Comparison of ENCODE assay signal across 7 cellular contexts in the genomic region with DNA sequence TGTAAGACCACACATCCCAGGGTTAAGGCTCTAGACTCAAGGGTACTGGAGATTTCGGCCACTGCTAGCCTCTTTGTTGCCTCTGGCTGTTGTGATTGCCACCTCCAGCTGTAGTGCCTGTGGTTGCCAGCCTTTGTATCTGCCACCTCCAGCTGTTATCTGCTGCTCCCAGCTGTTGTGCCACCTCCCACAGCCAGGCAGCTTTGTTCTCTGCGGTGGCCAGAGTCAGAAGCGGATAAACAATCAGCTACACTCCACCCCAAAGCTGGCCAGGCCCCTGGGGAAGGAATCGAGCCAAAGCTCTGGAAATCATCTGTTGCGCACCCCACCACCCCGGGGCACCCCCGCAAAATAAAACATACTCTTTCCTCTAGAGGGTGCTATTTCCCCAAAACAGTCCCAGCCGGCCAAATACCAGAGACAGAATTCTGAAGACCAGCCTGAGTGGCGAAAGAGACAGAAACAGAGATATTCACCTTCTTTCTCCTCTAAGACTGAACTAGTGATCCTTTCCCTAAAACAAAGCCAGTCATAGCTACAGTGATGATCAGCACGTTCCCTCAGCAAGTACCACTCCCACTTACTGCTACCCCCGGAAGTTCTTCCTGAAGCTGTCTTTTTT. TPM values are rescaled to one million over a fixed set of nuclear protein-coding genes. Genes with fewer than 3 reads are reported as not detected.
DNase-seq lines count a peak whose midpoint lies in the region; ATAC-seq, FAIRE-seq and TF ChIP-seq lines count a peak whose summit lies in the region.

No MANE protein-coding gene starts in this region.

- peak overlapping the region; percentile 73 for H3K4me3 Mint-ChIP-seq in activated CD4-positive, alpha-beta T cell treated with anti-CD3 and anti-CD28 coated beads, Interleukin-2, amount 10 ng/mL, durations not matched to agents 24 days and 14 days

- no peak overlapping the region for H2AK5ac ChIP-seq in H1 (ENCODE audit: low read depth, low read length)
- H2AK5ac ChIP-seq in mesenchymal stem cell (ENCODE audit: low read length, severe bottlenecking): no peak overlapping the region

- peaks cover 13% of the 10 kb centered on the region for H3K4me1 Mint-ChIP-seq in activated CD4-positive, alpha-beta T cell treated with anti-CD3 and anti-CD28 coated beads, Interleukin-2, amount 10 ng/mL, durations not matched to agents 24 days and 14 days

- CTCF ChIA-PET in H1 (lab: Charles Lee; ENCODE audit: partially characterized antibody): interaction anchor here (0.6 to 46.4 kb wide), 31 partner anchors 10 to 558 kb away, joined by 3 to 1874 read pairs (median 4); partner anchors contain the start of genes CFAP45, IGSF8, KCNJ10 and KCNJ9

- H4K91ac ChIP-seq in H1 (replicated peaks; ENCODE audit: insufficient read length, low read length) (no peak overlapping the region), mesenchymal stem cell (ENCODE audit: low read length) (no peak overlapping the region)

- FAIRE-seq in H1 (lab: Jason Lieb, UNC): peak; percentile 48

- H3K18ac ChIP-seq in H1 (ENCODE audit: extremely low read depth, low read length): no peak overlapping the region
- H3K18ac ChIP-seq in mesenchymal stem cell (ENCODE audit: low read depth in 1 of 2, low read length in 2 of 2): no peak overlapping the region

- ATAC-seq in GM21576 (IDR thresholded peaks at IDR 0.05; ENCODE audit: unreplicated experiment): peak; percentile 69

- H3K4ac ChIP-seq in H1 (replicated peaks; ENCODE audit: insufficient read length, low read depth, low read length) (no peak overlapping the region), mesenchymal stem cell (ENCODE audit: low read depth in 1 of 2, low read length in 2 of 2) (no peak overlapping the region)

- H3K9ac ChIP-seq in H1 (replicated peaks in 1 of 4; ENCODE audit: extremely low read depth in 1 of 4, low read depth in 3 of 4, low read length in 3 of 4) (no peak overlapping the region), mesenchymal stem cell (ENCODE audit: low read length) (peak overlapping the region; percentile 46)

- H3K79me1 ChIP-seq in H1 (ENCODE audit: low read depth, low read length) (no peaks in the 10 kb centered on the region), mesenchymal stem cell (replicated peaks; ENCODE audit: low read length, poor library complexity, severe bottlenecking) (no peaks in the 10 kb centered on the region)

- H3K9me3 ChIP-seq in H1 (ENCODE audit: insufficient read depth in 2 of 2, low read depth in 1 of 2, low read length in 1 of 2) (no peaks in the 10 kb centered on the region), mesenchymal stem cell (ENCODE audit: control insufficient read depth, low read length) (no peaks in the 10 kb centered on the region), thyroid gland (no peaks in the 10 kb centered on the region)

- no peaks in the 10 kb centered on the region for H4K20me1 ChIP-seq in H1 (replicated peaks in 1 of 2; ENCODE audit: control insufficient read depth in 1 of 2, insufficient read depth in 2 of 2, low read length in 2 of 2)

- H2BK20ac ChIP-seq in H1 (ENCODE audit: low read length): no peak overlapping the region

- H3K56ac ChIP-seq in H1 (replicated peaks; ENCODE audit: insufficient read length, low read depth, low read length): no peak overlapping the region

- no peaks in the 10 kb centered on the region for H3K36me3 ChIP-seq in H1 (ENCODE audit: control insufficient read depth in 2 of 4, insufficient read depth in 4 of 4, low read length in 3 of 4)
- no peaks in the 10 kb centered on the region for H3K36me3 ChIP-seq in mesenchymal stem cell (ENCODE audit: control insufficient read depth in 1 of 2, insufficient read depth in 2 of 2, low read depth in 1 of 2, low read length in 2 of 2)
- H3K36me3 ChIP-seq in thyroid gland: no peaks in the 10 kb centered on the region

- H2BK120ac ChIP-seq in H1 (replicated peaks; ENCODE audit: low read depth, low read length): no peak overlapping the region
- H2BK120ac ChIP-seq in mesenchymal stem cell (ENCODE audit: low read depth, low read length): no peak overlapping the region

- H3K27ac ChIP-seq in H1 (ENCODE audit: low read depth, low read length) (no peak overlapping the region), mesenchymal stem cell (ENCODE audit: low read length, poor library complexity, severe bottlenecking) (no peak overlapping the region), thyroid gland (no peak overlapping the region)

- intact Hi-C loops in activated CD4-positive, alpha-beta T cell treated with anti-CD3 and anti-CD28 coated beads, Interleukin-2, amount 10 ng/mL, durations not matched to agents 24 days and 14 days (cut with micrococcal nuclease): loop anchor here (1.0 kb wide), 1 partner anchor 38 kb away; no protein-coding TSS in a partner anchor
- intact Hi-C loops in thyroid gland (cut with DNase I): loop anchor here (5.0 kb wide), 1 partner anchor 36 kb away; the partner anchor contains the start of gene KCNJ9

- H3K27me3 ChIP-seq in H1 (replicated peaks in 1 of 4; ENCODE audit: control insufficient read depth in 3 of 4, extremely low read depth in 1 of 4, insufficient read depth in 3 of 4, low read length in 3 of 4) (no peaks in the 10 kb centered on the region; a peak in 1 of 7 replicates), mesenchymal stem cell (ENCODE audit: control insufficient read depth in 1 of 2, insufficient read depth in 1 of 2, low read length in 2 of 2) (peaks cover 27 to 70% of the 10 kb centered on the region in 2 experiments), thyroid gland (no peaks in the 10 kb centered on the region)

- H3K9me3 Mint-ChIP-seq in activated CD4-positive, alpha-beta T cell treated with anti-CD3 and anti-CD28 coated beads, Interleukin-2, amount 10 ng/mL, durations not matched to agents 24 days and 14 days: no peaks in the 10 kb centered on the region

- peak; percentile 71 to 80 for TF ChIP-seq RAD21 in H1 (IDR thresholded peaks at IDR 0.05 in 1 of 2, conservative IDR thresholded peaks at IDR 0.05 in 1 of 2; ENCODE audit: low read depth in 2 of 2, low read length in 2 of 2)

- TF ChIP-seq POLR2A in H1 (IDR thresholded peaks at IDR 0.05; ENCODE audit: control extremely low read depth in 1 of 2, low read depth in 2 of 2, low read length in 2 of 2) (no peak), thyroid gland (IDR thresholded peaks at IDR 0.05) (no peak)

- no peak overlapping the region for H3K23ac ChIP-seq in H1 (ENCODE audit: insufficient read length)
- no peak overlapping the region for H3K23ac ChIP-seq in mesenchymal stem cell (ENCODE audit: low read length in 2 of 2)

- no peaks in the 10 kb centered on the region for H3K23me2 ChIP-seq in H1 (ENCODE audit: low read depth, low read length)

- TF ChIP-seq CTCF in H1 (IDR thresholded peaks at IDR 0.05; ENCODE audit: control extremely low read depth in 1 of 3, insufficient read depth in 1 of 3, low read depth in 1 of 3, low read length in 3 of 3) (peak; percentile 45 to 76 (median 69)), thyroid gland (IDR thresholded peaks at IDR 0.05) (peak in 5 of 6 experiments; percentile 22 to 76 (median 63))

- H3K14ac ChIP-seq in H1 (ENCODE audit: insufficient read length): no peak overlapping the region
- no peak overlapping the region for H3K14ac ChIP-seq in mesenchymal stem cell (ENCODE audit: low read length in 2 of 2)

- H2AFZ ChIP-seq in H1 (ENCODE audit: low read length) (peak overlapping the region; percentile 63), mesenchymal stem cell (ENCODE audit: low read depth, low read length) (no peak overlapping the region)

- peak overlapping the region; percentile 64 for H3K27ac Mint-ChIP-seq in activated CD4-positive, alpha-beta T cell treated with anti-CD3 and anti-CD28 coated beads, Interleukin-2, amount 10 ng/mL, durations not matched to agents 24 days and 14 days

- peaks cover 28% of the 10 kb centered on the region for H3K27me3 Mint-ChIP-seq in activated CD4-positive, alpha-beta T cell treated with anti-CD3 and anti-CD28 coated beads, Interleukin-2, amount 10 ng/mL, durations not matched to agents 24 days and 14 days

- peak in 1 of 2 experiments; percentile 17; a peak in 2 of 3 replicates for TF ChIP-seq EP300 in H1 (IDR thresholded peaks at IDR 0.05; ENCODE audit: borderline replicate concordance in 1 of 2, low read depth in 2 of 2, low read length in 2 of 2)

- H3K4me2 ChIP-seq in H1 (ENCODE audit: insufficient read depth in 1 of 2, low read depth in 2 of 2, low read length in 2 of 2): peak overlapping the region; percentile 42 to 48
- no peak overlapping the region for H3K4me2 ChIP-seq in mesenchymal stem cell (ENCODE audit: low read length, poor library complexity, severe bottlenecking)

- H4K8ac ChIP-seq in H1 (ENCODE audit: extremely low read depth, insufficient read depth, low read length) (no peak overlapping the region; the same call in 1 of the 2 replicates), mesenchymal stem cell (ENCODE audit: low read length) (no peak overlapping the region)

- no peak overlapping the region for H2BK5ac ChIP-seq in H1 (ENCODE audit: low read depth, low read length)
- H2BK5ac ChIP-seq in mesenchymal stem cell (ENCODE audit: low read depth, low read length, poor library complexity, severe bottlenecking): no peak overlapping the region

- H2BK12ac ChIP-seq in H1 (ENCODE audit: low read depth, low read length): no peak overlapping the region
- H2BK12ac ChIP-seq in mesenchymal stem cell (ENCODE audit: low read length in 2 of 2): no peak overlapping the region

- H2BK15ac ChIP-seq in H1 (ENCODE audit: low read length): no peak overlapping the region; the same call in 1 of the 2 replicates
- H2BK15ac ChIP-seq in mesenchymal stem cell (ENCODE audit: low read depth, poor library complexity, severe bottlenecking): no peak overlapping the region

- H3K4me3 ChIP-seq in H1 (ENCODE audit: extremely low read depth in 1 of 4, insufficient read depth in 2 of 4, low read depth in 3 of 4, low read length in 4 of 4) (peak overlapping the region in 1 of 4 experiments; percentile 14; a peak in 2 of 8 replicates), mesenchymal stem cell (ENCODE audit: insufficient read depth in 1 of 2, low read depth in 1 of 2, low read length in 2 of 2) (no peak overlapping the region), thyroid gland (replicated peaks in 1 of 3) (no peak overlapping the region)

- POLR2A ChIA-PET in H1 (lab: Charles Lee; ENCODE audit: partially characterized antibody): interaction anchor here (1.0 to 3.4 kb wide), 10 partner anchors 16 to 51 kb away, joined by 3 to 18 read pairs (median 4); partner anchors contain the start of gene PIGM

- H3K36me3 Mint-ChIP-seq in activated CD4-positive, alpha-beta T cell treated with anti-CD3 and anti-CD28 coated beads, Interleukin-2, amount 10 ng/mL, durations not matched to agents 24 days and 14 days (ENCODE audit: low read depth): no peaks in the 10 kb centered on the region

- DNase-seq in EL: peak; percentile 50
- peak; percentile 87 for DNase-seq in NAMALWA (ENCODE audit: low spot score)
- DNase-seq in activated CD4-positive, alpha-beta T cell treated with anti-CD3 and anti-CD28 coated beads, Interleukin-2, amount 10 ng/mL, durations not matched to agents 24 days and 14 days: peak; percentile 84
- DNase-seq in H1 (ENCODE audit: low read depth in 1 of 2, low spot score in 2 of 2): peak in 1 of 2 experiments; percentile 76
- DNase-seq in mesenchymal stem cell: peak; percentile 35
- peak; percentile 37 to 43 for DNase-seq in thyroid gland

- no peaks in the 10 kb centered on the region for H3K79me2 ChIP-seq in H1 (ENCODE audit: control insufficient read depth in 1 of 2, insufficient read depth in 2 of 2, low read length in 2 of 2)

- peak overlapping the region; percentile 65 for H4K5ac ChIP-seq in H1 (ENCODE audit: insufficient read length, low read depth, low read length)

- WGBS in H1 (ENCODE audit: extremely low coverage in 1 of 2, insufficient coverage in 1 of 2, insufficient read length in 1 of 2, insufficient replicate concordance in 2 of 2, low coverage in 1 of 2, low lambda C conversion rate in 2 of 2, missing lambda C conversion rate in 1 of 2), 2 experiments: 17% methylated on average over 11 of the region's 11 CpGs; no CpG with 5 or more reads in 1 of the 2 experiments
- WGBS in mesenchymal stem cell: 6% methylated on average over 10 of the region's 11 CpGs
- WGBS in thyroid gland, 2 donors: 4 to 5% methylated on average over 11 of the region's 11 CpGs

- H3K4me1 ChIP-seq in H1 (replicated peaks in 1 of 4; ENCODE audit: control insufficient read depth in 3 of 4, insufficient read depth in 4 of 4, low read length in 3 of 4) (peaks cover 10 to 24% (median 16%) of the 10 kb centered on the region in 4 experiments), mesenchymal stem cell (ENCODE audit: control insufficient read depth, insufficient read depth, low read depth, low read length) (no peaks in the 10 kb centered on the region), thyroid gland (peaks cover 0 to 10% of the 10 kb centered on the region in 2 donors)

RNA-seq across cellular contexts. Expression of gene PIGM, which starts 14.8 kb away (rescaled TPM):
- total RNA-seq in activated CD4-positive, alpha-beta T cell treated with anti-CD3 and anti-CD28 coated beads, Interleukin-2, amount 10 ng/mL, durations not matched to agents 24 days and 14 days: 5.5 and 5.8 TPM in 2 replicates
- 5.1 and 5.4 TPM in 2 replicates for total RNA-seq in H1 (2021; fragmentation: NEBNext Ultra II Directional; extraction: Animal tissue kit (Norgen Biotek cat#: 25700))
- 5.7 and 6.0 TPM in 2 replicates for polyA plus RNA-seq in H1 (2011; rRNA removed)
- 5.6 TPM for polyA plus RNA-seq in H1 (2011; cell fraction: cytosol; rRNA removed)
- polyA plus RNA-seq in H1 (2011; cell fraction: nucleus; rRNA removed): 3.9 TPM
- polyA plus RNA-seq in H1 (2012, experiment 1 of 2): 3.7 to 5.3 TPM (median 4.2 TPM) in 4 replicates
- 1.4 TPM for polyA plus RNA-seq in H1 (2012, experiment 2 of 2)
- 11.7 TPM for polyA plus RNA-seq in H1 (2013, experiment 1 of 2)
- 10.7 TPM for polyA plus RNA-seq in H1 (2013, experiment 2 of 2)
- 4.3 TPM in 2 replicates for polyA minus RNA-seq in H1 (2011; rRNA and poly(A)+ RNA removed)
- polyA minus RNA-seq in H1 (2011; cell fraction: cytosol; rRNA and poly(A)+ RNA removed): 2.9 TPM
- 5.1 TPM for polyA minus RNA-seq in H1 (2011; cell fraction: nucleus; rRNA and poly(A)+ RNA removed)
- polyA plus RNA-seq in mesenchymal stem cell (2013, experiment 1 of 2): 6.0 TPM
- 6.0 TPM for polyA plus RNA-seq in mesenchymal stem cell (2013, experiment 2 of 2)
- total RNA-seq in thyroid gland: 1 to 10 TPM; 6.7 to 10.0 (median 7.4) TPM

RNA-seq across cellular contexts. Expression of gene KCNJ10, which starts 23.4 kb away (rescaled TPM):
- total RNA-seq in activated CD4-positive, alpha-beta T cell treated with anti-CD3 and anti-CD28 coated beads, Interleukin-2, amount 10 ng/mL, durations not matched to agents 24 days and 14 days: not detected in 2 replicates
- total RNA-seq in H1 (2021; fragmentation: NEBNext Ultra II Directional; extraction: Animal tissue kit (Norgen Biotek cat#: 25700)): 2.2 and 2.4 TPM in 2 replicates
- 1.7 and 3.5 TPM in 2 replicates for polyA plus RNA-seq in H1 (2011; rRNA removed)
- 1.5 TPM for polyA plus RNA-seq in H1 (2011; cell fraction: cytosol; rRNA removed)
- polyA plus RNA-seq in H1 (2011; cell fraction: nucleus; rRNA removed): 4.7 TPM
- 1.1 to 1.8 TPM (median 1.4 TPM) in 4 replicates for polyA plus RNA-seq in H1 (2012, experiment 1 of 2)
- polyA plus RNA-seq in H1 (2012, experiment 2 of 2): 0.59 TPM
- polyA plus RNA-seq in H1 (2013, experiment 1 of 2): 1.5 TPM
- 1.2 TPM for polyA plus RNA-seq in H1 (2013, experiment 2 of 2)
- 3.5 and 3.7 TPM in 2 replicates for polyA minus RNA-seq in H1 (2011; rRNA and poly(A)+ RNA removed)
- polyA minus RNA-seq in H1 (2011; cell fraction: cytosol; rRNA and poly(A)+ RNA removed): 0.73 TPM
- 1.7 TPM for polyA minus RNA-seq in H1 (2011; cell fraction: nucleus; rRNA and poly(A)+ RNA removed)
- polyA plus RNA-seq in mesenchymal stem cell (2013, experiment 1 of 2): not detected
- not detected for polyA plus RNA-seq in mesenchymal stem cell (2013, experiment 2 of 2)
- under 1 TPM in 3 of 4 donors, not detected in 1; 0.13 to 0.45 (median 0.33) TPM for total RNA-seq in thyroid gland

RNA-seq across cellular contexts. Expression of gene KCNJ9, which starts 34.7 kb away (rescaled TPM):
- not detected in 2 replicates for total RNA-seq in activated CD4-positive, alpha-beta T cell treated with anti-CD3 and anti-CD28 coated beads, Interleukin-2, amount 10 ng/mL, durations not matched to agents 24 days and 14 days
- total RNA-seq in H1 (2021; fragmentation: NEBNext Ultra II Directional; extraction: Animal tissue kit (Norgen Biotek cat#: 25700)): 0.08 and 0.13 TPM in 2 replicates
- 0.02 and 0.11 TPM in 2 replicates for polyA plus RNA-seq in H1 (2011; rRNA removed)
- 0.08 TPM for polyA plus RNA-seq in H1 (2011; cell fraction: cytosol; rRNA removed)
- polyA plus RNA-seq in H1 (2011; cell fraction: nucleus; rRNA removed): 0.14 TPM
- polyA plus RNA-seq in H1 (2012, experiment 1 of 2): 0.10 to 0.19 TPM (median 0.12 TPM) in 3 of 4 replicates, not detected in the other
- 0.03 TPM for polyA plus RNA-seq in H1 (2012, experiment 2 of 2)
- polyA plus RNA-seq in H1 (2013, experiment 1 of 2): 0.02 TPM
- 0.04 TPM for polyA plus RNA-seq in H1 (2013, experiment 2 of 2)
- 0.13 TPM in 1 of 2 replicates, not detected in the other for polyA minus RNA-seq in H1 (2011; rRNA and poly(A)+ RNA removed)
- polyA minus RNA-seq in H1 (2011; cell fraction: cytosol; rRNA and poly(A)+ RNA removed): not detected
- not detected for polyA minus RNA-seq in H1 (2011; cell fraction: nucleus; rRNA and poly(A)+ RNA removed)
- not detected for polyA plus RNA-seq in mesenchymal stem cell (2013, experiment 1 of 2)
- not detected for polyA plus RNA-seq in mesenchymal stem cell (2013, experiment 2 of 2)
- total RNA-seq in thyroid gland: not detected

RNA-seq across cellular contexts. Expression of gene IGSF8, which starts 51.8 kb away (rescaled TPM):
- total RNA-seq in activated CD4-positive, alpha-beta T cell treated with anti-CD3 and anti-CD28 coated beads, Interleukin-2, amount 10 ng/mL, durations not matched to agents 24 days and 14 days: 25.3 and 26.7 TPM in 2 replicates
- total RNA-seq in H1 (2021; fragmentation: NEBNext Ultra II Directional; extraction: Animal tissue kit (Norgen Biotek cat#: 25700)): 69.6 and 71.2 TPM in 2 replicates
- polyA plus RNA-seq in H1 (2011; rRNA removed): 132 and 166 TPM in 2 replicates
- 103 TPM for polyA plus RNA-seq in H1 (2011; cell fraction: cytosol; rRNA removed)
- 322 TPM for polyA plus RNA-seq in H1 (2011; cell fraction: nucleus; rRNA removed)
- polyA plus RNA-seq in H1 (2012, experiment 1 of 2): 55.1 to 95.1 TPM (median 90.2 TPM) in 4 replicates
- polyA plus RNA-seq in H1 (2012, experiment 2 of 2): 79.5 TPM
- polyA plus RNA-seq in H1 (2013, experiment 1 of 2): 88.6 TPM
- 77.7 TPM for polyA plus RNA-seq in H1 (2013, experiment 2 of 2)
- polyA minus RNA-seq in H1 (2011; rRNA and poly(A)+ RNA removed): 34.3 and 46.3 TPM in 2 replicates
- 47.9 TPM for polyA minus RNA-seq in H1 (2011; cell fraction: cytosol; rRNA and poly(A)+ RNA removed)
- polyA minus RNA-seq in H1 (2011; cell fraction: nucleus; rRNA and poly(A)+ RNA removed): 57.2 TPM
- 10.7 TPM for polyA plus RNA-seq in mesenchymal stem cell (2013, experiment 1 of 2)
- polyA plus RNA-seq in mesenchymal stem cell (2013, experiment 2 of 2): 10.8 TPM
- total RNA-seq in thyroid gland: 10 to 100 TPM; 24.3 to 36.5 (median 28.2) TPM
